ENCODE assay signal across 8 cellular contexts in the genomic region with DNA sequence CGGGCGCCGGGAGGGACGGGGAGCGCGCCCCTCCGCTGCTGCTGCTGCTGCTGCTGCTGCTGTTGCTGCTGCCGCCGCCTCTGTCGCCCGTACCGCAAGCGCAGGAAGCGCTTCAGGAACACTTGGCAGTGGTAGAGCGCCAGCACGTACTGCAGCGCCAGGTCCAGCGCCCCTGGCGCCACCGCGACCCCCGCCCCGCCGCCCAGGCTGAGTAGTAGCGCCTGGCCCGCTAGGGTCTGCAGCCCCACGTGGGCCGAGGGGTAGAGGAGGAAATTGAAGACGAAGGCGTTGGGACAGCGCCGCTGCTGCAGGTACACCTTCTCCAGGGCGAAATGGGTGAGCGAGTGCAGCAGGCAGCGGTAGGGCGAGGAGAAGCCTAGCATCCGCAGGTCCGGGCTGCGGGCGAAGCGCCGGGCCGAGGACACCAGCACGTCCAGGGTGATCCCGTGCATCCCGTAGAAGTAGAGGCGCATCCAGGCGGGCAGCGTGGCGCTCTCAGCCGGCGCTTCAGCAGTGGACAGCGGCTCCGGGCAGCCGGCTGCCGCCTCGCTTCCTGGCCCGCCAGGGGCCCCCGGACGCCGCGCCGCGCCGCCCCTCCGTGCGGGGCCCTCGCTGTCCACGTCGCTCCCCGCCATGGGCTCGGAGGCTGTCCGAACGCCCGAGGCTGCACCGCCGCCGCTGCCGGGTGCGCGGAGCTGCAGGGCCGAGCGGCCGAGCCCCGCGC. TPM values are rescaled to one million over a fixed set of nuclear protein-coding genes. Genes with fewer than 3 reads are reported as not detected.
DNase-seq lines count a peak whose midpoint lies in the region; ATAC-seq, FAIRE-seq and TF ChIP-seq lines count a peak whose summit lies in the region.

Gene TMEM229A (minus strand): TSS at position 699 of the 724 bp plus-strand sequence. CDS start 64 bp downstream, at position 635.

- no peak for TF ChIP-seq RAD21 in HCT116 (IDR thresholded peaks at IDR 0.05; ENCODE audit: low read depth)
- no peak for TF ChIP-seq RAD21 in HepG2 (CRISPR knock-in tag; IDR thresholded peaks at IDR 0.05)

- H3K27ac ChIP-seq in HCT116 (ENCODE audit: low read depth, low read length) (no peak within 1 kb of the TSS), coronary artery (no peak within 1 kb of the TSS), HepG2 (ENCODE audit: extremely low read length, insufficient read depth, low read length) (no peak within 1 kb of the TSS), stomach (peak within 1 kb of the TSS; percentile 55 to 93 (median 77))

- H3K4me1 ChIP-seq in HCT116 (ENCODE audit: control insufficient read depth in 1 of 2, insufficient read depth in 2 of 2, low read length in 2 of 2) (no peaks in the 10 kb centered on the region), NT2/D1 (ENCODE audit: insufficient read depth, insufficient read length) (no peaks in the 10 kb centered on the region), HepG2 (ENCODE audit: insufficient read depth, low read length) (no peaks in the 10 kb centered on the region), stomach (peaks cover 10 to 33% (median 30%) of the 10 kb centered on the region in 4 donors)

- no peaks in the 10 kb centered on the region for H3K9me2 ChIP-seq in HCT116 (ENCODE audit: insufficient read depth)

- H3K27me3 ChIP-seq in HCT116 (ENCODE audit: insufficient read depth, low read length) = no peaks in the 10 kb centered on the region
- H3K27me3 ChIP-seq in NT2/D1 (ENCODE audit: insufficient read depth, insufficient read length) = peaks cover 39% of the 10 kb centered on the region
- peaks cover 0 to 13% of the 10 kb centered on the region in 2 experiments; a peak in 1 of 5 replicates for H3K27me3 ChIP-seq in HepG2 (ENCODE audit: control insufficient read depth in 1 of 2, insufficient read depth in 2 of 2, low read length in 2 of 2)
- peaks cover 0 to 49% (median 11%) of the 10 kb centered on the region in 3 donors for H3K27me3 ChIP-seq in stomach

- CTCF ChIA-PET in HCT116 (lab: Charles Lee) = no interaction called here
- CTCF ChIA-PET in HepG2 (lab: Yijun Ruan, JAX; ENCODE audit: low intra/inter-chr PET ratio, low total read pairs) = no interaction called here

- H3K9ac ChIP-seq in HCT116 (ENCODE audit: low read length) = no peak within 1 kb of the TSS
- peak within 1 kb of the TSS; percentile 70 for H3K9ac ChIP-seq in NT2/D1 (ENCODE audit: insufficient read length, low read depth)
- H3K9ac ChIP-seq in HepG2 (ENCODE audit: insufficient read depth, low read depth, low read length) = no peak within 1 kb of the TSS

- peak; percentile 68 for DNase-seq in DMS53 treated with DMSO at 0.1 percent for 48 hours (lab: John Stamatoyannopoulos, UW; ENCODE audit: unreplicated experiment)
- no peak for DNase-seq in HCT116 (ENCODE audit: low read depth, low spot score)
- peak; percentile 35 for DNase-seq in NT2/D1 (ENCODE audit: low read depth, low spot score)
- DNase-seq in coronary artery (ENCODE audit: low spot score) = no peak
- no peak for DNase-seq in HepG2 (ENCODE audit: low spot score)
- DNase-seq in stomach = peak; percentile 54
- no peak for DNase-seq in activated CD4-positive, CD25-positive, alpha-beta regulatory T cell (lab: John Stamatoyannopoulos, UW)
- no peak for DNase-seq in NCI-H446 treated with DMSO at 0.1 percent for 48 hours (lab: John Stamatoyannopoulos, UW)

- TF ChIP-seq CTCF in HCT116 (IDR thresholded peaks at IDR 0.05 in 2 of 3, conservative IDR thresholded peaks at IDR 0.05 in 1 of 3; ENCODE audit: borderline replicate concordance in 1 of 3, insufficient read depth in 1 of 3, low read depth in 2 of 3, low read length in 2 of 3) (no peak), coronary artery (IDR thresholded peaks at IDR 0.05) (no peak), HepG2 (CRISPR knock-in tag; IDR thresholded peaks at IDR 0.05) (no peak), stomach (IDR thresholded peaks at IDR 0.05) (peak in 1 of 7 experiments; percentile 6)

- H2AFZ ChIP-seq in HCT116 (ENCODE audit: low read depth, low read length, poor library complexity, severe bottlenecking) (no peak within 1 kb of the TSS), HepG2 (ENCODE audit: low read length) (no peak within 1 kb of the TSS)

- intact Hi-C loops in HCT116 (cut with micrococcal nuclease) (no loop called here), HepG2 (cut with micrococcal nuclease; ENCODE audit: unreplicated experiment) (no loop called here), stomach (cut with DNase I; ENCODE audit: low total_unique reads) (no loop called here)

- 51% methylated on average over 27 of the region's 86 CpGs for WGBS in HepG2 (ENCODE audit: low lambda C conversion rate)
- WGBS in stomach, 5 donors = 1% methylated on average over 30 to 86 of the region's 86 CpGs

- TF ChIP-seq POLR2A in HCT116 (IDR thresholded peaks at IDR 0.05; ENCODE audit: borderline replicate concordance, extremely low read depth, insufficient read depth, insufficient read length) = no peak
- TF ChIP-seq POLR2A in HepG2 (IDR thresholded peaks at IDR 0.05; ENCODE audit: insufficient read depth in 1 of 2, low read depth in 2 of 2, low read length in 2 of 2) = no peak
- TF ChIP-seq POLR2A in stomach (IDR thresholded peaks at IDR 0.05) = no peak

- FAIRE-seq in HepG2 (lab: Jason Lieb, UNC) = no peak

- BruUV-seq in HCT116 (replicated peaks; lab: Mats Ljungman, UMichigan) = no TSS peak
- no TSS peak for BruUV-seq in HepG2 (replicated peaks; lab: Mats Ljungman, UMichigan)

- peak; percentile 67 for ATAC-seq in HCT116
- ATAC-seq in HepG2 = peak; percentile 87

- TF ChIP-seq EP300 in HepG2 (IDR thresholded peaks at IDR 0.05; ENCODE audit: low read depth in 2 of 2, low read length in 2 of 2) (no peak), HepG2 (CRISPR knock-in tag; IDR thresholded peaks at IDR 0.05; ENCODE audit: borderline replicate concordance) (no peak), stomach (IDR thresholded peaks at IDR 0.05) (no peak)

- H3K79me2 ChIP-seq in HCT116 (ENCODE audit: insufficient read depth, low read length) (no peaks in the 10 kb centered on the region), HepG2 (ENCODE audit: insufficient read depth, low read length) (no peaks in the 10 kb centered on the region)

- no peaks in the 10 kb centered on the region for H3K9me3 ChIP-seq in HCT116 (ENCODE audit: control insufficient read depth in 1 of 2, insufficient read depth in 1 of 2, low read depth in 1 of 2, low read length in 2 of 2)
- H3K9me3 ChIP-seq in NT2/D1 (ENCODE audit: insufficient read depth, low read length) = no peaks in the 10 kb centered on the region
- no peaks in the 10 kb centered on the region for H3K9me3 ChIP-seq in HepG2 (ENCODE audit: low read length)
- no peaks in the 10 kb centered on the region for H3K9me3 ChIP-seq in stomach

- H3K4me2 ChIP-seq in HCT116 (ENCODE audit: low read length) (no peak within 1 kb of the TSS), HepG2 (ENCODE audit: low read depth, low read length) (peak within 1 kb of the TSS; percentile 61)

- POLR2A ChIA-PET in HCT116 (lab: Charles Lee) (no interaction called here), HepG2 (lab: Yijun Ruan, JAX) (no interaction called here)

- H3K36me3 ChIP-seq in HCT116 (ENCODE audit: control insufficient read depth in 1 of 2, insufficient read depth in 2 of 2, low read length in 2 of 2) = no peaks in the 10 kb centered on the region
- no peaks in the 10 kb centered on the region for H3K36me3 ChIP-seq in NT2/D1 (ENCODE audit: insufficient read depth, insufficient read length, low read length)
- no peaks in the 10 kb centered on the region for H3K36me3 ChIP-seq in HepG2 (replicated peaks in 1 of 2; ENCODE audit: control insufficient read depth in 1 of 2, insufficient read depth in 2 of 2, low read length in 2 of 2)
- H3K36me3 ChIP-seq in stomach = no peaks in the 10 kb centered on the region

- in situ Hi-C loops in HepG2 (cut with HindIII; ENCODE audit: extremely low pct_ligation_motif_present, low pct_unique_long_range_greater_than_20kb) = no loop called here

- H4K20me1 ChIP-seq in HCT116 (ENCODE audit: insufficient read depth) (no peaks in the 10 kb centered on the region), HepG2 (ENCODE audit: insufficient read depth, low read length) (no peaks in the 10 kb centered on the region)

- RAD21 ChIA-PET in HCT116 (lab: Charles Lee; ENCODE audit: low non-redundant PET in 1 of 2, low total read pairs in 2 of 2, uncharacterized antibody in 2 of 2, unreplicated experiment in 2 of 2) = no interaction called here

- H3K4me3 ChIP-seq in HCT116 (replicated peaks in 1 of 2; ENCODE audit: low read depth in 1 of 2, low read length in 2 of 2) = no peak within 1 kb of the TSS
- H3K4me3 ChIP-seq in NT2/D1 (ENCODE audit: insufficient read length, low read depth) = peak within 1 kb of the TSS; percentile 63
- H3K4me3 ChIP-seq in coronary artery = peak within 1 kb of the TSS; percentile 68
- peak within 1 kb of the TSS in 2 of 3 experiments; percentile 40 to 58; a peak in 2 of 6 replicates for H3K4me3 ChIP-seq in HepG2 (replicated peaks in 1 of 3; ENCODE audit: insufficient read depth in 1 of 3, low read depth in 2 of 3, low read length in 3 of 3)
- H3K4me3 ChIP-seq in stomach = peak within 1 kb of the TSS; percentile 50 to 73 (median 60)

RNA-seq across cellular contexts. Expression of gene TMEM229A, which starts in this region (rescaled TPM):
- not detected for total RNA-seq in HCT116 (2021; ENCODE audit: unreplicated experiment)
- not detected in 2 replicates for polyA plus RNA-seq in HCT116 (2012)
- not detected in 2 replicates for total RNA-seq in HepG2 (2016; rRNA removed; fragmentation: Illumina TruSeq; extraction: Trizol)
- total RNA-seq in HepG2 (2016; cell fraction: cytosol; rRNA removed; fragmentation: Illumina TruSeq; extraction: Trizol; ENCODE audit: low read depth) = not detected in 2 replicates
- total RNA-seq in HepG2 (2016; cell fraction: insoluble cytoplasmic fraction; rRNA removed; fragmentation: Illumina TruSeq; extraction: Trizol) = not detected in 2 replicates
- not detected in 2 replicates for total RNA-seq in HepG2 (2016; cell fraction: membrane; rRNA removed; fragmentation: Illumina TruSeq; extraction: Trizol)
- not detected in 2 replicates for total RNA-seq in HepG2 (2016; cell fraction: nucleus; rRNA removed; fragmentation: Illumina TruSeq; extraction: Trizol)
- polyA plus RNA-seq in HepG2 (2011; rRNA removed) = not detected in 2 replicates
- not detected in 2 replicates for polyA plus RNA-seq in HepG2 (2011; cell fraction: cytosol; rRNA removed)
- not detected in 2 replicates for polyA plus RNA-seq in HepG2 (2011; cell fraction: nucleus; rRNA removed)
- not detected in 2 replicates for polyA plus RNA-seq in HepG2 (2012)
- polyA plus RNA-seq in HepG2 (2016; cell fraction: cytosol; fragmentation: Illumina TruSeq; extraction: Trizol; ENCODE audit: low read depth) = not detected in 2 replicates
- not detected in 2 replicates for polyA plus RNA-seq in HepG2 (2016; cell fraction: insoluble cytoplasmic fraction; fragmentation: Illumina TruSeq; extraction: Trizol; ENCODE audit: low read depth)
- not detected in 2 replicates for polyA plus RNA-seq in HepG2 (2016; cell fraction: membrane; fragmentation: Illumina TruSeq; extraction: Trizol; ENCODE audit: low read depth)
- polyA plus RNA-seq in HepG2 (2016; cell fraction: nucleus; fragmentation: Illumina TruSeq; extraction: Trizol; ENCODE audit: insufficient read depth, low read depth) = not detected in 2 replicates
- polyA minus RNA-seq in HepG2 (2011; rRNA and poly(A)+ RNA removed; ENCODE audit: low replicate concordance) = not detected in 2 replicates
- not detected in 2 replicates for polyA minus RNA-seq in HepG2 (2011; cell fraction: cytosol; rRNA and poly(A)+ RNA removed)
- not detected in 2 replicates for polyA minus RNA-seq in HepG2 (2011; cell fraction: nucleus; rRNA and poly(A)+ RNA removed)
- 10 to 100 TPM in 1 of 5 donors, 1 to 10 TPM in 1, under 1 TPM in 1, not detected in 2; 0.29 to 15.2 (median 2.8) TPM for total RNA-seq in stomach
- 1 to 10 TPM in 1 of 3 donors, under 1 TPM in 2; 0.35 to 1.3 (median 0.61) TPM for polyA plus RNA-seq in stomach

Comparison
In these comparisons a context has a peak if more than half of its experiments do, and no peak if none do; other contexts are left out.
1. Peak in ATAC-seq in HCT116; RNA of the gene not detected or under 1 TPM.
2. Peak in ATAC-seq, H3K4me3 ChIP-seq and H3K4me2 ChIP-seq in HepG2; RNA of the gene not detected or under 1 TPM.
3. DNase-seq: peak in DMS53 treated with DMSO at 0.1 percent for 48 hours (single experiment), NT2/D1 (single experiment) and stomach (single experiment); none in HCT116 (single experiment), coronary artery (single experiment), HepG2 (single experiment), activated CD4-positive, CD25-positive, alpha-beta regulatory T cell (0 of 4) and NCI-H446 treated with DMSO at 0.1 percent for 48 hours (single experiment).
4. H3K27ac ChIP-seq: peak in stomach (5 of 5); none in HCT116 (single experiment), coronary artery (0 of 2) and HepG2 (single experiment).
5. H3K4me3 ChIP-seq: peak in NT2/D1 (single experiment), coronary artery (single experiment) and stomach (4 of 4); none in HCT116 (0 of 2).